Comparison of ENCODE assay signal across 10 cellular contexts in the genomic region with DNA sequence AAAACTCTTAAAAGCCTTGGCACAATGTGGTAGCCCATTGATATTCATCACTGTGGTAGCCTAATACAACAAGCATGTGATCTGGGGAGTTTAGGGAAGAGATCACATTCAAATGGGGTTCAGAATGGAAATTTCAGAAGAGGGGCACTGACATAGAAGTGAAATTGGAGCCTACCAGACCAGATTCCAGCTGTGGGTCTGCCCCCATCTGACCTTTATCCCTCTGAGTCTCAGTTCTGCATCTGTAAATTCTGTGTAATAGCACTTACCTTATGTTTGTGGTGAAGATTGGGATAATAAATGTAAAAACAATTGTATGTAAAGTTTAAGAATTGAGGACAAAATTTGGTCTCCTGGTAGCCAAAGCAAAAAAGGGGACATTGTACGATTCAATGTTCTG.
"Had no signal": no experiment of that assay in that cellular context is flagged by ENCODE, and none has a peak within 500 bp of the region (broad histone marks: within the 10 kb centered on the region; RNA-seq: fewer than 3 reads in every experiment).

No MANE protein-coding gene starts in this region.

- FAIRE-seq: H1, H54 had no signal

- H2AFZ ChIP-seq: GM23248, GM23338 had no signal

- DNase-seq: GM23248, GOT3, H7, HCEC 1CT, HFFc6 had no signal

- H3K36me3 ChIP-seq: HAP-1 had no signal

- H3K9me3 ChIP-seq: HAP-1 had no signal

- H3K4me3 Mint-ChIP-seq: GM23338, HFFc6 had no signal

- H3K27ac Mint-ChIP-seq: GM23338, HFFc6 had no signal

- ATAC-seq: GM23338, HCT116 had no signal

- H3K4me1 ChIP-seq: HAP-1 had no signal

- H3K9ac ChIP-seq: GM23248 had no signal

- H3K4me2 ChIP-seq: GM23338 had no signal

- H3K27ac ChIP-seq: GM23248 had no signal

- H3K9me3 Mint-ChIP-seq: GM23338, HFFc6 had no signal

- H3K4me3 ChIP-seq: GM23248, GM23338, HAP-1 had no signal
